In the genomic region with DNA sequence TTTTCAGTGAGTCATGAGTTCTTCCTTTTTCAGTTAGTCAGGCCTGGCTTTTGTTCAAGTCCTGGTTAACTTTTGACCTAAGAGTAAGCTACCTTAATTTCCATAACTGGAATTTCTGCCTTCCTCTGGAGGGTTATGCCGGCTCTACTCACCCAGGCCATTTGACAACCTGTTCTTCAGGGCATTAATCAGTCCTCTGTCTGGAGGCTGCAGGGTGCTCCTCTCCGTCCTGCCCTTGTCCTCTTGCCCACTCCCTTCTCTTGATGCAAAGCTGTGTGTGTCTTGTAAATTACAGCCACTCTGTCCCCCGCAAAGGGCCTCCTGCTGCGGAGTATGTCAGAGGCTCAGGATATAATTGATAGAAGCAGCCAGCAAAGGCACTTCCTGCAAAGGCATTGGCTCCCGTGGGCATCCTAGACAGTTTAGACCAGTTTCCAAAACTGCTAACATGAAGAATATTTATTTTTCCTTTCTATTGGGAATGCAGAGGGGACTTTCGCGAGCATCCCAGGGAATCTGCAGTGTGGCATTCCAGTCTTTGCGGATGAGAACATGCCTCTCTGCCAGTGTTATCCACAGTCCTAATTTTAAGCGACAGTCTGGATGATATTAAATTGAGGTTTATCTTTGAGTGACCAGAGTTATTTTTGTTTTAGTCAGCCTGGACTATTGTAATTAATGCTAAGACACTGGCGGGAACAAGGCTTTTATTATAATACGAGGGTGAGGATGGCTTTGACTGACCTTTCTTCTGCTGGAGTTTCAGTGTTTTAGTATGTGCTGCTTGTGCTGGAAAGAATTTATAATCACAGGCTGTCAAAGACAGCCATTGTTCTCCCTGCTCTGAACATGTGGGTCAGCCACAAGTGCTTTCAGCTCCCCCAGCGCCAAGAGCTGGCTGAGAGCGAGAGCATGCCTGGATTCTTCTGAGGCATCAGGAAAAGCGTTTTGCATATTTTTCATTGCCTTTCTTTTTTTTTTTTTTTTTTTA, we compare ENCODE assay signal across 8 cellular contexts.
DNase-seq lines count a peak whose midpoint lies in the region; ATAC-seq and TF ChIP-seq lines count a peak whose summit lies in the region.

No MANE protein-coding gene starts in this region.

- H2AFZ ChIP-seq in PC-3 (ENCODE audit: low read length) (peak overlapping the region; percentile 17; the same call in 1 of the 2 replicates), neural progenitor cell (replicated peaks) (no peak overlapping the region)

- H3K79me2 ChIP-seq in PC-3 (ENCODE audit: low read length) = no peaks in the 10 kb centered on the region
- H3K79me2 ChIP-seq in neural progenitor cell (ENCODE audit: low read depth) = no peaks in the 10 kb centered on the region

- H3K4me1 ChIP-seq in PC-3 (ENCODE audit: insufficient read depth, low read length) (peaks cover 27% of the 10 kb centered on the region), neural progenitor cell (peaks cover 16% of the 10 kb centered on the region)

- no peaks in the 10 kb centered on the region for H4K20me1 ChIP-seq in PC-3 (ENCODE audit: low read length)
- no peaks in the 10 kb centered on the region for H4K20me1 ChIP-seq in neural progenitor cell (ENCODE audit: low read depth)

- ATAC-seq in PC-3 (peak; percentile 87), GM21723 (IDR thresholded peaks at IDR 0.05; ENCODE audit: unreplicated experiment) (no peak), GM19328 (IDR thresholded peaks at IDR 0.05; ENCODE audit: unreplicated experiment) (no peak)

- TF ChIP-seq CTCF in PC-3 (conservative IDR thresholded peaks at IDR 0.05; ENCODE audit: low read depth, low read length) = no peak
- TF ChIP-seq CTCF in fibroblast of the aortic adventitia (IDR thresholded peaks at IDR 0.05; ENCODE audit: insufficient read depth, low read length) = no peak
- no peak for TF ChIP-seq CTCF in neural progenitor cell (IDR thresholded peaks at IDR 0.05)

- H3K27me3 Mint-ChIP-seq in neural progenitor cell (ENCODE audit: insufficient read depth, low read depth) = peaks cover 4% of the 10 kb centered on the region

- peaks cover 35% of the 10 kb centered on the region for H3K4me1 Mint-ChIP-seq in neural progenitor cell

- H3K9me2 ChIP-seq in PC-3 (replicated peaks; ENCODE audit: low read length) = no peaks in the 10 kb centered on the region

- H3K27ac Mint-ChIP-seq in neural progenitor cell = peak overlapping the region; percentile 65

- H3K36me3 ChIP-seq in PC-3 (ENCODE audit: low read depth, low read length) (no peaks in the 10 kb centered on the region), neural progenitor cell (no peaks in the 10 kb centered on the region)

- DNase-seq in COR-L47 (lab: John Stamatoyannopoulos, UW) (peak; percentile 69), PC-3 (peak; percentile 92), fibroblast of the aortic adventitia (ENCODE audit: low read depth) (peak; percentile 62), neural progenitor cell (ENCODE audit: low spot score) (peak; percentile 75), NCI-H146 treated with DMSO at 0.1 percent for 48 hours (lab: John Stamatoyannopoulos, UW; ENCODE audit: unreplicated experiment) (no peak), NOMO-1 treated with dmso at 0.1 percent for 144 hours (lab: John Stamatoyannopoulos, UW; ENCODE audit: unreplicated experiment) (no peak)

- no peaks in the 10 kb centered on the region for H3K9me3 ChIP-seq in PC-3 (ENCODE audit: low read length)
- no peaks in the 10 kb centered on the region for H3K9me3 ChIP-seq in neural progenitor cell (ENCODE audit: low read depth)

- H3K4me3 ChIP-seq in PC-3 (ENCODE audit: low read length) (peak overlapping the region; percentile 36; the same call in 1 of the 2 replicates), fibroblast of the aortic adventitia (ENCODE audit: low read depth, low read length) (no peak overlapping the region), neural progenitor cell (peak overlapping the region; percentile 15)

- CTCF ChIA-PET in PC-3 (lab: Charles Lee) = no interaction called here

- peak overlapping the region; percentile 80 for H3K4me3 Mint-ChIP-seq in neural progenitor cell

- no peak overlapping the region for H3K9ac ChIP-seq in PC-3 (ENCODE audit: low read length)
- H3K9ac ChIP-seq in neural progenitor cell = no peak overlapping the region

- peak overlapping the region; percentile 79 for H3K27ac ChIP-seq in PC-3 (ENCODE audit: low read length)
- no peak overlapping the region for H3K27ac ChIP-seq in neural progenitor cell

- BruUV-seq in PC-3 (replicated peaks; lab: Mats Ljungman, UMichigan) = no TSS peak

- H3F3A ChIP-seq in PC-3 (ENCODE audit: low read length, unreplicated experiment) = no peaks in the 10 kb centered on the region
- H3F3A ChIP-seq in neural progenitor cell (ENCODE audit: low read depth) = peaks cover 11% of the 10 kb centered on the region

- H3K4me2 ChIP-seq in PC-3 (ENCODE audit: low read length) = peak overlapping the region; percentile 81
- peak overlapping the region; percentile 64 for H3K4me2 ChIP-seq in neural progenitor cell

- H3K36me3 Mint-ChIP-seq in neural progenitor cell = no peaks in the 10 kb centered on the region

- intact Hi-C loops in PC-3 (cut with micrococcal nuclease) = loop anchor here (5.0 kb wide), 1 partner anchor 45 kb away; no protein-coding TSS in a partner anchor

- POLR2A ChIA-PET in PC-3 (lab: Charles Lee; ENCODE audit: unreplicated experiment) = interaction anchor here (0.6 kb wide), 1 partner anchor 617 kb away, joined by 7 read pairs; no protein-coding TSS in a partner anchor

- H3K27me3 ChIP-seq in PC-3 (ENCODE audit: low read length) = no peaks in the 10 kb centered on the region
- peaks cover 17% of the 10 kb centered on the region for H3K27me3 ChIP-seq in neural progenitor cell

- no peaks in the 10 kb centered on the region for H3K9me3 Mint-ChIP-seq in neural progenitor cell

Comparison
In these comparisons a context has a peak if more than half of its experiments do, and no peak if none do; other contexts are left out.
1. DNase-seq: peak in COR-L47 (single experiment), PC-3 (single experiment), fibroblast of the aortic adventitia (single experiment) and neural progenitor cell (single experiment); none in NCI-H146 treated with DMSO at 0.1 percent for 48 hours (single experiment) and NOMO-1 treated with dmso at 0.1 percent for 144 hours (single experiment).